In the genomic region with DNA sequence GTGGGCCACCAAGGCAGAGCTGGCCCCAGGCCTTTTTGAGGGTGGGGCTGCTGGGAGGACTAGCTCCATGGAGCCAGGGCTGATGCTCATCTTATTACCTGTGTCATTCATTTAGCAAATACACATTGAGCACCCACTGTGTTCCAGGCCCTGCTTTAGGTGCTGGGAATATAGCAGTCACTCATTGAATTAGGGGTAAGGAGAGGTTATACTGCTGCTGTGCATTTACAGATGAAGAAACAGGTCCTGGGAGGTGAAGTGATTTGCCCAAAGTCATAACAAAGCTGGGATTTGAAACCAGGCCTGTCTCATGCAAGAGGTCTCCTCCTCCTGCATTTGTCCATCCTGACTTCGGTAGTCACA, we compare ENCODE assay signal across 28 cellular contexts. TPM values are rescaled to one million over a fixed set of nuclear protein-coding genes. Genes with fewer than 3 reads are reported as not detected.
DNase-seq lines count a peak whose midpoint lies in the region; ATAC-seq, FAIRE-seq and TF ChIP-seq lines count a peak whose summit lies in the region.
"Had no signal": no experiment of that assay in that cellular context is flagged by ENCODE, and none has a peak within 500 bp of the region (broad histone marks: within the 10 kb centered on the region; RNA-seq: fewer than 3 reads in every experiment).

No MANE protein-coding gene starts in this region.

- CTCF ChIA-PET in HepG2 (lab: Yijun Ruan, JAX; ENCODE audit: low intra/inter-chr PET ratio, low total read pairs) (no interaction called here), GM10248 (lab: Yijun Ruan, JAX) (interaction anchor here (0.8 to 4.8 kb wide), 10 partner anchors 8 to 229 kb away, joined by 3 to 43 read pairs (median 5); no protein-coding TSS in a partner anchor)
- CTCF ChIA-PET in activated CD4-positive, alpha-beta T cell treated with anti-CD3 and anti-CD28 coated beads for 36 hours (lab: Charles Lee), result no interaction called here

- TF ChIP-seq RAD21 in HepG2 (CRISPR knock-in tag; IDR thresholded peaks at IDR 0.05), result no peak

- H4K20me1 ChIP-seq in HepG2 (ENCODE audit: insufficient read depth, low read length), result no peaks in the 10 kb centered on the region

- H3K9me3 ChIP-seq in HepG2 (ENCODE audit: low read length) (no peaks in the 10 kb centered on the region), right lobe of liver (no peaks in the 10 kb centered on the region), HAP-1 (no peaks in the 10 kb centered on the region)
- H3K9me3 ChIP-seq: lower lobe of right lung, mucosa of descending colon, pancreas, suprapubic skin had no signal

- H3K79me2 ChIP-seq in HepG2 (ENCODE audit: insufficient read depth, low read length), result peaks cover 3% of the 10 kb centered on the region

- TF ChIP-seq EP300 in HepG2 (IDR thresholded peaks at IDR 0.05; ENCODE audit: low read depth in 2 of 2, low read length in 2 of 2) (no peak), HepG2 (CRISPR knock-in tag; IDR thresholded peaks at IDR 0.05; ENCODE audit: borderline replicate concordance) (no peak)

- no peak for ATAC-seq in HepG2
- ATAC-seq in right lobe of liver, result no peak
- no peak for ATAC-seq in naive B cell (ENCODE audit: low read depth in 2 of 2)
- ATAC-seq in activated CD4-positive, alpha-beta T cell treated with anti-CD3 and anti-CD28 coated beads for 36 hours, result no peak
- ATAC-seq: Panc1 had no signal

- TF ChIP-seq POLR2A in HepG2 (IDR thresholded peaks at IDR 0.05; ENCODE audit: insufficient read depth in 1 of 2, low read depth in 2 of 2, low read length in 2 of 2), result no peak
- TF ChIP-seq POLR2A in right lobe of liver (IDR thresholded peaks at IDR 0.05), result no peak

- no peaks in the 10 kb centered on the region for H3K9me3 Mint-ChIP-seq in chondrocyte (ENCODE audit: low read depth)
- H3K9me3 Mint-ChIP-seq in naive B cell, result no peaks in the 10 kb centered on the region
- no peaks in the 10 kb centered on the region for H3K9me3 Mint-ChIP-seq in activated CD4-positive, alpha-beta T cell treated with anti-CD3 and anti-CD28 coated beads for 36 hours (ENCODE audit: low read depth)
- H3K9me3 Mint-ChIP-seq: activated CD4-positive, alpha-beta T cell treated with anti-CD3 and anti-CD28 coated beads, Interleukin-2, amount 10 ng/mL, durations not matched to agents 7 days and 5 days; activated T-cell treated with anti-CD3 and anti-CD28 coated beads, Interleukin-2, amount 50 U/mL, for 24 hours; CD4-positive, alpha-beta T cell; central memory CD8-positive, alpha-beta T cell; H9; IgD-negative memory B cell; nephron had no signal

- H3K27me3 ChIP-seq in HepG2 (ENCODE audit: control insufficient read depth in 1 of 2, insufficient read depth in 2 of 2, low read length in 2 of 2), result no peaks in the 10 kb centered on the region
- no peaks in the 10 kb centered on the region for H3K27me3 ChIP-seq in right lobe of liver
- H3K27me3 ChIP-seq in HAP-1 (ENCODE audit: low read depth), result no peaks in the 10 kb centered on the region
- H3K27me3 ChIP-seq: pancreas, suprapubic skin had no signal

- no peak for FAIRE-seq in HepG2 (lab: Jason Lieb, UNC)
- FAIRE-seq: kidney, pancreas had no signal

- POLR2A ChIA-PET in HepG2 (lab: Yijun Ruan, JAX) (interaction anchor here (0.9 to 1.8 kb wide), 11 partner anchors 8 to 236 kb away, joined by 3 to 20 read pairs (median 5); partner anchors contain the start of gene CXXC5), GM10248 (lab: Yijun Ruan, JAX) (no interaction called here)
- POLR2A ChIA-PET in activated CD4-positive, alpha-beta T cell treated with anti-CD3 and anti-CD28 coated beads for 36 hours (lab: Charles Lee), result interaction anchor here (0.6 kb wide), 1 partner anchor 548 kb away, joined by 3 read pairs; no protein-coding TSS in a partner anchor

- H3K4me1 ChIP-seq in HepG2 (ENCODE audit: insufficient read depth, low read length) (peaks cover 77% of the 10 kb centered on the region), right lobe of liver (no peaks in the 10 kb centered on the region), HAP-1 (no peaks in the 10 kb centered on the region)
- H3K4me1 ChIP-seq: lower lobe of right lung, pancreas had no signal

- 0 out of 6 replicates have a peak overlapping the region, but pooled peaks of 1 of the 3 experiments have one; percentile 44 for H3K4me3 ChIP-seq in HepG2 (replicated peaks in 1 of 3; ENCODE audit: insufficient read depth in 1 of 3, low read depth in 2 of 3, low read length in 3 of 3)
- no peak overlapping the region for H3K4me3 ChIP-seq in right lobe of liver
- no peak overlapping the region for H3K4me3 ChIP-seq in HAP-1
- H3K4me3 ChIP-seq: lower lobe of right lung, mucosa of descending colon, pancreas, suprapubic skin had no signal

- no peak overlapping the region for H3K4me3 Mint-ChIP-seq in chondrocyte (ENCODE audit: unreplicated experiment)
- H3K4me3 Mint-ChIP-seq in naive B cell, result peak overlapping the region in 6 of 8 donors; percentile 52 to 77 (median 68)
- H3K4me3 Mint-ChIP-seq in activated CD4-positive, alpha-beta T cell treated with anti-CD3 and anti-CD28 coated beads for 36 hours, result no peak overlapping the region
- H3K4me3 Mint-ChIP-seq: activated CD4-positive, alpha-beta T cell treated with anti-CD3 and anti-CD28 coated beads, Interleukin-2, amount 10 ng/mL, durations not matched to agents 7 days and 5 days; activated naive CD8-positive, alpha-beta T cell; activated T-cell treated with anti-CD3 and anti-CD28 coated beads, Interleukin-2, amount 50 U/mL, for 24 hours; CD4-positive, alpha-beta T cell; central memory CD8-positive, alpha-beta T cell; H9; nephron had no signal

- peak overlapping the region; percentile 33; the same call in 1 of the 2 replicates for H3K9ac ChIP-seq in HepG2 (ENCODE audit: insufficient read depth, low read depth, low read length)

- H3K36me3 Mint-ChIP-seq in chondrocyte (ENCODE audit: low read depth) (no peaks in the 10 kb centered on the region), naive B cell (no peaks in the 10 kb centered on the region)
- no peaks in the 10 kb centered on the region for H3K36me3 Mint-ChIP-seq in activated CD4-positive, alpha-beta T cell treated with anti-CD3 and anti-CD28 coated beads for 36 hours (ENCODE audit: low read depth)
- H3K36me3 Mint-ChIP-seq: activated naive CD8-positive, alpha-beta T cell; IgD-negative memory B cell had no signal

- peak overlapping the region; percentile 60 for H3K4me2 ChIP-seq in HepG2 (ENCODE audit: low read depth, low read length)

- in situ Hi-C loops in HepG2 (cut with HindIII; ENCODE audit: extremely low pct_ligation_motif_present, low pct_unique_long_range_greater_than_20kb), result no loop called here
- in situ Hi-C loops in HAP-1 (cut with MboI; ENCODE audit: low sequenced_read_pairs), result no loop called here

- no peaks in the 10 kb centered on the region for H3K27me3 Mint-ChIP-seq in chondrocyte (ENCODE audit: low read depth)
- no peaks in the 10 kb centered on the region for H3K27me3 Mint-ChIP-seq in naive B cell
- H3K27me3 Mint-ChIP-seq in activated CD4-positive, alpha-beta T cell treated with anti-CD3 and anti-CD28 coated beads for 36 hours, result no peaks in the 10 kb centered on the region
- H3K27me3 Mint-ChIP-seq: activated naive CD8-positive, alpha-beta T cell; activated T-cell treated with anti-CD3 and anti-CD28 coated beads, Interleukin-2, amount 50 U/mL, for 24 hours; CD4-positive, alpha-beta T cell; central memory CD8-positive, alpha-beta T cell; IgD-negative memory B cell had no signal

- intact Hi-C loops in HepG2 (cut with micrococcal nuclease; ENCODE audit: unreplicated experiment), result no loop called here
- intact Hi-C loops in right lobe of liver (cut with DNase I), result no loop called here
- intact Hi-C loops in activated CD4-positive, alpha-beta T cell treated with anti-CD3 and anti-CD28 coated beads for 36 hours (cut with DNase I, micrococcal nuclease), result no loop called here

- DNase-seq in HepG2 (ENCODE audit: low spot score) (no peak), right lobe of liver (no peak), chondrocyte (ENCODE audit: low spot score) (no peak), naive B cell (no peak), GM10248 (ENCODE audit: extremely low spot score) (no peak), HAP-1 (ENCODE audit: low spot score in 2 of 2) (no peak), DMS79 (lab: John Stamatoyannopoulos, UW) (no peak)
- no peak for DNase-seq in activated CD4-positive, alpha-beta T cell treated with anti-CD3 and anti-CD28 coated beads for 36 hours
- DNase-seq: activated CD4-positive, alpha-beta T cell treated with anti-CD3 and anti-CD28 coated beads, Interleukin-2, amount 10 ng/mL, durations not matched to agents 7 days and 5 days; activated effector memory CD4-positive, alpha-beta T cell treated with anti-CD3 and anti-CD28 coated beads, Interleukin-2, amount 50 U/mL, for 16 hours; activated T-cell treated with anti-CD3 and anti-CD28 coated beads, Interleukin-2, amount 50 U/mL, for 24 hours; CD4-positive, alpha-beta T cell; dermis blood vessel endothelial cell; foreskin melanocyte; H9; kidney; lower lobe of right lung; mucosa of descending colon; pancreas; SHP77 treated with DMSO at 0.1 percent for 48 hours; stimulated activated naive CD4-positive, alpha-beta T cell; T-helper 9 cell had no signal

- no TSS peak for BruUV-seq in HepG2 (replicated peaks; lab: Mats Ljungman, UMichigan)

- H3K27ac Mint-ChIP-seq in chondrocyte (ENCODE audit: unreplicated experiment) (peak overlapping the region; percentile 12), naive B cell (peak overlapping the region in 3 of 6 donors; percentile 26 to 85 (median 79))
- H3K27ac Mint-ChIP-seq in activated CD4-positive, alpha-beta T cell treated with anti-CD3 and anti-CD28 coated beads for 36 hours, result no peak overlapping the region
- H3K27ac Mint-ChIP-seq: activated CD4-positive, alpha-beta T cell treated with anti-CD3 and anti-CD28 coated beads, Interleukin-2, amount 10 ng/mL, durations not matched to agents 7 days and 5 days; activated naive CD8-positive, alpha-beta T cell; activated T-cell treated with anti-CD3 and anti-CD28 coated beads, Interleukin-2, amount 50 U/mL, for 24 hours; CD4-positive, alpha-beta T cell had no signal

- H3K4me1 Mint-ChIP-seq in chondrocyte (ENCODE audit: low read depth) (peaks cover 63% of the 10 kb centered on the region), naive B cell (peaks cover 41 to 56% (median 53%) of the 10 kb centered on the region in 3 donors)
- H3K4me1 Mint-ChIP-seq in activated CD4-positive, alpha-beta T cell treated with anti-CD3 and anti-CD28 coated beads for 36 hours, result no peaks in the 10 kb centered on the region
- H3K4me1 Mint-ChIP-seq: activated CD4-positive, alpha-beta T cell treated with anti-CD3 and anti-CD28 coated beads, Interleukin-2, amount 10 ng/mL, durations not matched to agents 7 days and 5 days had no signal

- TF ChIP-seq CTCF in HepG2 (CRISPR knock-in tag; IDR thresholded peaks at IDR 0.05) (no peak), right lobe of liver (IDR thresholded peaks at IDR 0.05) (no peak), chondrocyte (IDR thresholded peaks at IDR 0.05) (no peak), GM10248 (IDR thresholded peaks at IDR 0.05; ENCODE audit: control extremely low read depth, extremely low read depth, low read depth, missing control alignments) (no peak)

- H3K36me3 ChIP-seq in HepG2 (replicated peaks in 1 of 2; ENCODE audit: control insufficient read depth in 1 of 2, insufficient read depth in 2 of 2, low read length in 2 of 2) (no peaks in the 10 kb centered on the region), right lobe of liver (no peaks in the 10 kb centered on the region), HAP-1 (replicated peaks) (no peaks in the 10 kb centered on the region)
- H3K36me3 ChIP-seq: lower lobe of right lung, pancreas, suprapubic skin had no signal

- H3K27ac ChIP-seq in HepG2 (ENCODE audit: extremely low read length, insufficient read depth, low read length) (peak overlapping the region; percentile 59), right lobe of liver (no peak overlapping the region)
- H3K27ac ChIP-seq: lower lobe of right lung, pancreas, suprapubic skin had no signal

- no peak overlapping the region for H2AFZ ChIP-seq in HepG2 (ENCODE audit: low read length)

- 88% methylated on average over 1 of the region's 1 CpG for WGBS in HepG2 (ENCODE audit: low lambda C conversion rate)
- WGBS in right lobe of liver (ENCODE audit: insufficient coverage, low coverage, low lambda C conversion rate, missing lambda C conversion rate), result no CpG with 5 or more reads among the region's 1 CpG

RNA-seq across cellular contexts. Expression of gene PSD2, which starts 56.0 kb away (rescaled TPM):
- total RNA-seq in HepG2 (2016; rRNA removed; fragmentation: Illumina TruSeq; extraction: Trizol), result not detected in 2 replicates
- total RNA-seq in HepG2 (2016; cell fraction: cytosol; rRNA removed; fragmentation: Illumina TruSeq; extraction: Trizol; ENCODE audit: low read depth), result not detected in 2 replicates
- not detected in 2 replicates for total RNA-seq in HepG2 (2016; cell fraction: insoluble cytoplasmic fraction; rRNA removed; fragmentation: Illumina TruSeq; extraction: Trizol)
- total RNA-seq in HepG2 (2016; cell fraction: membrane; rRNA removed; fragmentation: Illumina TruSeq; extraction: Trizol), result not detected in 2 replicates
- 0.09 TPM in 1 of 2 replicates, not detected in the other for total RNA-seq in HepG2 (2016; cell fraction: nucleus; rRNA removed; fragmentation: Illumina TruSeq; extraction: Trizol)
- 0.07 and 0.13 TPM in 2 replicates for polyA plus RNA-seq in HepG2 (2011; rRNA removed)
- polyA plus RNA-seq in HepG2 (2011; cell fraction: cytosol; rRNA removed), result 0.04 and 0.06 TPM in 2 replicates
- 0.16 and 0.32 TPM in 2 replicates for polyA plus RNA-seq in HepG2 (2011; cell fraction: nucleus; rRNA removed)
- polyA plus RNA-seq in HepG2 (2012), result 0.07 and 0.13 TPM in 2 replicates
- polyA plus RNA-seq in HepG2 (2016; cell fraction: cytosol; fragmentation: Illumina TruSeq; extraction: Trizol; ENCODE audit: low read depth), result not detected in 2 replicates
- not detected in 2 replicates for polyA plus RNA-seq in HepG2 (2016; cell fraction: insoluble cytoplasmic fraction; fragmentation: Illumina TruSeq; extraction: Trizol; ENCODE audit: low read depth)
- polyA plus RNA-seq in HepG2 (2016; cell fraction: membrane; fragmentation: Illumina TruSeq; extraction: Trizol; ENCODE audit: low read depth), result not detected in 2 replicates
- 0.10 TPM in 1 of 2 replicates, not detected in the other for polyA plus RNA-seq in HepG2 (2016; cell fraction: nucleus; fragmentation: Illumina TruSeq; extraction: Trizol; ENCODE audit: insufficient read depth, low read depth)
- polyA minus RNA-seq in HepG2 (2011; rRNA and poly(A)+ RNA removed; ENCODE audit: low replicate concordance), result 0.10 TPM in 1 of 2 replicates, not detected in the other
- polyA minus RNA-seq in HepG2 (2011; cell fraction: cytosol; rRNA and poly(A)+ RNA removed), result not detected in 2 replicates
- 0.12 TPM in 1 of 2 replicates, not detected in the other for polyA minus RNA-seq in HepG2 (2011; cell fraction: nucleus; rRNA and poly(A)+ RNA removed)
- total RNA-seq in right lobe of liver, result under 1 TPM in 3 of 6 experiments, not detected in 3; 0.04 to 0.07 (median 0.07) TPM
- 0.47 to 1.5 TPM (median 0.82 TPM) in 3 replicates for total RNA-seq in chondrocyte
- polyA plus RNA-seq in naive B cell (ENCODE audit: low read depth in 6 of 6), result not detected
- total RNA-seq in activated CD4-positive, alpha-beta T cell treated with anti-CD3 and anti-CD28 coated beads for 36 hours, result not detected
- total RNA-seq: activated CD4-positive, alpha-beta T cell treated with anti-CD3 and anti-CD28 coated beads, Interleukin-2, amount 10 ng/mL, durations not matched to agents 7 days and 5 days; lower lobe of right lung had no signal
- polyA plus RNA-seq: IgD-negative memory B cell had no signal

Comparison
In these comparisons a context has a peak if more than half of its experiments do, and no peak if none do; other contexts are left out.
1. H3K4me3 Mint-ChIP-seq: peak in naive B cell (6 of 8); none in chondrocyte (single experiment) and activated CD4-positive, alpha-beta T cell treated with anti-CD3 and anti-CD28 coated beads for 36 hours (single experiment).